9 cellular contexts compared by ENCODE assay signal in the genomic region with DNA sequence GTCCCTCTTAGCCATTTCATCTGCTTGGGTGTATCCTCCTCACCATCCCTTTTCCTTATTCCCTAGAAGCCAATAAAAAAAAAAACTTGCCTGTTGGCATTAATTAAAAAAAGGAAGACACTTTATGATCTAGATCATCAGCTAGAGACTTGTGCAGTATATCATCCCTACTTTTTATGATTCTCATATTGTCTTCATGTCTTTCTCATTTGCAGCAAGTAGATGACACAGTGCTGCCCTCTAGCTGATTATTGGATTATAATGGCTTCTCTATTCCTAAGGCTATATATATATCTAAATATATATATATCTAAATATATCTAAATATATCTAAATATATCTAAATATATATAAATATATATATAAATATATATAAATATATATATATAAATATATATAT.
A peak's percentile ranks its signal among the peaks of the same experiment; 100 is the strongest.
DNase-seq lines count a peak whose midpoint lies in the region; ATAC-seq and TF ChIP-seq lines count a peak whose summit lies in the region.
"Had no signal": no experiment of that assay in that cellular context is flagged by ENCODE, and none has a peak within 500 bp of the region (broad histone marks: within the 10 kb centered on the region; RNA-seq: fewer than 3 reads in every experiment).

No MANE protein-coding gene starts in this region.

- no peaks in the 10 kb centered on the region for H3K9me2 ChIP-seq in DOHH2 (replicated peaks; ENCODE audit: control insufficient read depth, low read length)

- H3K4me1 ChIP-seq in DOHH2 (ENCODE audit: control insufficient read depth, low read length), result peaks cover 4% of the 10 kb centered on the region

- H3K9me3 ChIP-seq in DOHH2 (ENCODE audit: control insufficient read depth, insufficient read depth, low read length), result no peaks in the 10 kb centered on the region

- no peak overlapping the region for H3K4me3 Mint-ChIP-seq in activated T-helper 17 cell treated with anti-CD3 and anti-CD28 coated beads, Interleukin-2, amount 50 U/mL, for 72 hours
- H3K4me3 Mint-ChIP-seq: immature natural killer cell had no signal

- no peaks in the 10 kb centered on the region for H3K79me2 ChIP-seq in DOHH2 (ENCODE audit: control insufficient read depth, low read length)

- in situ Hi-C loops in SK-MEL-5 (cut with HindIII; ENCODE audit: low pct_unique_long_range_greater_than_20kb, low sequenced_read_pairs), result no loop called here

- H3K36me3 Mint-ChIP-seq in activated T-helper 17 cell treated with anti-CD3 and anti-CD28 coated beads, Interleukin-2, amount 50 U/mL, for 72 hours (ENCODE audit: low read depth), result no peaks in the 10 kb centered on the region

- no peaks in the 10 kb centered on the region for H3K36me3 ChIP-seq in DOHH2 (ENCODE audit: control insufficient read depth, low read length)

- no peak overlapping the region for H3K27ac ChIP-seq in DOHH2 (ENCODE audit: low read depth, low read length)

- no peaks in the 10 kb centered on the region for H3F3A ChIP-seq in DOHH2 (ENCODE audit: control insufficient read depth, insufficient read depth)

- no peaks in the 10 kb centered on the region for H3K9me3 Mint-ChIP-seq in activated T-helper 17 cell treated with anti-CD3 and anti-CD28 coated beads, Interleukin-2, amount 50 U/mL, for 72 hours
- H3K9me3 Mint-ChIP-seq: immature natural killer cell had no signal

- no peak overlapping the region for H3K4me2 ChIP-seq in DOHH2 (ENCODE audit: low read length)

- H3K27ac Mint-ChIP-seq in activated T-helper 17 cell treated with anti-CD3 and anti-CD28 coated beads, Interleukin-2, amount 50 U/mL, for 72 hours, result no peak overlapping the region
- H3K27ac Mint-ChIP-seq: immature natural killer cell had no signal

- TF ChIP-seq CTCF in DOHH2 (IDR thresholded peaks at IDR 0.05; ENCODE audit: low read depth, low read length, poor library complexity, severe bottlenecking), result peak; percentile 57

- DNase-seq in LoVo (ENCODE audit: low spot score) (peak; percentile 17), SK-MEL-5 (ENCODE audit: low read depth, low spot score) (peak; percentile 76), globus pallidus (ENCODE audit: low spot score) (peak; percentile 30), KG1 (lab: John Stamatoyannopoulos, UW) (no peak), islet precursor cell (no peak), T-helper 9 cell (no peak)

- H3K4me1 Mint-ChIP-seq in activated T-helper 17 cell treated with anti-CD3 and anti-CD28 coated beads, Interleukin-2, amount 50 U/mL, for 72 hours, result peaks cover 10% of the 10 kb centered on the region
- H3K4me1 Mint-ChIP-seq: immature natural killer cell had no signal

- H3K4me3 ChIP-seq in DOHH2 (ENCODE audit: low read length), result no peak overlapping the region

- H3K27me3 ChIP-seq in DOHH2 (ENCODE audit: control insufficient read depth, low read length), result no peaks in the 10 kb centered on the region

- 0 out of 2 replicates have a peak, but pooled peaks cover 4% of the 10 kb centered on the region for H4K20me1 ChIP-seq in DOHH2 (ENCODE audit: control insufficient read depth, insufficient read depth, low read depth, low read length)

- no peaks in the 10 kb centered on the region for H3K27me3 Mint-ChIP-seq in activated T-helper 17 cell treated with anti-CD3 and anti-CD28 coated beads, Interleukin-2, amount 50 U/mL, for 72 hours

- no peak for ATAC-seq in activated T-helper 17 cell treated with anti-CD3 and anti-CD28 coated beads, Interleukin-2, amount 50 U/mL, for 72 hours (replicated peaks)

Comparison
In these comparisons a context has a peak if more than half of its experiments do, and no peak if none do; other contexts are left out.
1. DNase-seq: peak in LoVo (single experiment), SK-MEL-5 (single experiment) and globus pallidus (single experiment); none in KG1 (single experiment), islet precursor cell (single experiment) and T-helper 9 cell (single experiment).